1 cellular context compared by ENCODE assay signal in the genomic region with DNA sequence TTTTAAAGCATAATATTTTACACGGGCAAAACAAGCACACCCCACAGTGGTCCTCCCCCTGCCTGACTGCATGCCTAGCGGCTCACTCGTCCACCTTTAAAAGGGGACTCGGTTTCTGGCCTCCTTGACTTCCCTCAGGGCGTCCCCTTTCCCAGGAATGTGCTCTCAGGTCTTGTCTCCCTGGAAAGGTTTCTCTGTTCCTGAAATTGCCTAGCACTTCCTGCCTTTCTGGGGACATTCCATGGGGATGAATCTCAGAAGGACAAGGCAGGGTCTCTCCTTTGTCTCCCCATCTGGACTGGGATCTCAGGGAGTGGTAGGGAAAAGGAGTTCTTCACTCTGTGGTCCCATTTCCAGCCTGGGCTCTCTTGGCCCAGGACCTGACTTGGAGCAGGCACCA.
TF ChIP-seq lines count a peak whose summit lies in the region.

No MANE protein-coding gene starts in this region.

TF ChIP-seq in WTC11, 78 proteins besides CTCF, POLR2A, EP300 and RAD21 (continued from another document):
- TF ChIP-seq, protein P1, sequence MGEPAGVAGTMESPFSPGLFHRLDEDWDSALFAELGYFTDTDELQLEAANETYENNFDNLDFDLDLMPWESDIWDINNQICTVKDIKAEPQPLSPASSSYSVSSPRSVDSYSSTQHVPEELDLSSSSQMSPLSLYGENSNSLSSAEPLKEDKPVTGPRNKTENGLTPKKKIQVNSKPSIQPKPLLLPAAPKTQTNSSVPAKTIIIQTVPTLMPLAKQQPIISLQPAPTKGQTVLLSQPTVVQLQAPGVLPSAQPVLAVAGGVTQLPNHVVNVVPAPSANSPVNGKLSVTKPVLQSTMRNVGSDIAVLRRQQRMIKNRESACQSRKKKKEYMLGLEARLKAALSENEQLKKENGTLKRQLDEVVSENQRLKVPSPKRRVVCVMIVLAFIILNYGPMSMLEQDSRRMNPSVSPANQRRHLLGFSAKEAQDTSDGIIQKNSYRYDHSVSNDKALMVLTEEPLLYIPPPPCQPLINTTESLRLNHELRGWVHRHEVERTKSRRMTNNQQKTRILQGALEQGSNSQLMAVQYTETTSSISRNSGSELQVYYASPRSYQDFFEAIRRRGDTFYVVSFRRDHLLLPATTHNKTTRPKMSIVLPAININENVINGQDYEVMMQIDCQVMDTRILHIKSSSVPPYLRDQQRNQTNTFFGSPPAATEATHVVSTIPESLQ (CRISPR knock-in tag; IDR thresholded peaks at IDR 0.05), result no peak
- no peak for TF ChIP-seq SOX15 (CRISPR knock-in tag; IDR thresholded peaks at IDR 0.05)
